In the genomic region with DNA sequence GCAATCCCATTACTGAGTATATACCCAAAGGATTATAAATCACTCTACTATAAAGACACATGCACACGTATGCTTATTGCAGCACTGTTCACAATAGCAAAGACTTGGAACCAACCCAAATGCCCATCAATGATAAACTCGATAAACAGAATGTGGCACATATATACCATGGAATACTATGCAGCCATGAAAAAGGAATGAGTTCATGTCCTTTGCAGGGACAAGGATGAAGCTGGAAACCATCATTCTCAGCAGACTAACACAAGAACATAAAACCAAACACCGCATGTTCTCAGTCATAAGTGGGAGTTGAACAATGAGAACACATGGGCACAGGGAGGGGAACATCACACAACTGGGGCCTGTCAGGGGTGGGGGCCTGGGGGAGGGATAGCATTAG, we compare ENCODE assay signal across 3 cellular contexts.
DNase-seq lines count a peak whose midpoint lies in the region; ATAC-seq, FAIRE-seq and TF ChIP-seq lines count a peak whose summit lies in the region.
"Not testable (repeated sequence)": the region's sequence is repeated elsewhere in the genome, so short reads cannot be mapped to it uniquely, and the experiment has no call there.

No MANE protein-coding gene starts in this region.

- CTCF ChIA-PET in HEK293 (lab: Yijun Ruan, JAX); K562 (lab: Yijun Ruan, JAX; ENCODE audit: low intra/inter-chr PET ratio): not testable (repeated sequence)

- not testable (repeated sequence) for ATAC-seq in K562

- H3K4me2 ChIP-seq in K562 (ENCODE audit: insufficient read depth, low read length), result not testable (repeated sequence)

- not testable (repeated sequence) for DNase-seq in K562 (ENCODE audit: extremely low read depth in 1 of 4, low spot score in 3 of 4)
- peak; percentile 47 for DNase-seq in posterior vena cava (ENCODE audit: low spot score)

- not testable (repeated sequence) for H3K36me3 ChIP-seq in HEK293 (ENCODE audit: control insufficient read depth in 2 of 2, insufficient read depth in 1 of 2, low read length in 2 of 2); K562 (ENCODE audit: control insufficient read depth, insufficient read depth, low read length)

- H2AFZ ChIP-seq in K562 (ENCODE audit: low read depth, low read length), result not testable (repeated sequence)

- in situ Hi-C loops in K562 (cut with MboI), result not testable (repeated sequence)

- not testable (repeated sequence) for TF ChIP-seq EP300 in K562 (IDR thresholded peaks at IDR 0.05; ENCODE audit: low read length)

- TF ChIP-seq RAD21 in K562 (CRISPR knock-in tag; conservative IDR thresholded peaks at IDR 0.05 in 1 of 2, IDR thresholded peaks at IDR 0.05 in 1 of 2), result not testable (repeated sequence)

- 17% methylated on average over 1 of the region's 3 CpGs for WGBS in K562 (ENCODE audit: insufficient coverage, low coverage, missing lambda C conversion rate)

- not testable (repeated sequence) for H3K79me2 ChIP-seq in K562 (ENCODE audit: control insufficient read depth, insufficient read depth, low read length)

- H3K9ac ChIP-seq in K562 (ENCODE audit: insufficient read depth in 1 of 2, low read depth in 2 of 2, low read length in 2 of 2), result not testable (repeated sequence)

- not testable (repeated sequence) for TF ChIP-seq CTCF in HEK293 (tag by site-specific recombination; IDR thresholded peaks at IDR 0.05); K562 (IDR thresholded peaks at IDR 0.05 in 2 of 3, conservative IDR thresholded peaks at IDR 0.05 in 1 of 3; ENCODE audit: insufficient read depth in 2 of 3, low read depth in 1 of 3, low read length in 3 of 3)

- H3K27me3 ChIP-seq in K562 (ENCODE audit: control insufficient read depth in 2 of 2, insufficient read depth in 2 of 2, low read length in 2 of 2), result not testable (repeated sequence)

- H3K9me1 ChIP-seq in K562 (ENCODE audit: control insufficient read depth, insufficient read depth, low read length), result not testable (repeated sequence)

- H4K20me1 ChIP-seq in K562 (replicated peaks; ENCODE audit: control insufficient read depth, insufficient read depth, low read length), result not testable (repeated sequence)

- not testable (repeated sequence) for BruUV-seq in K562 (replicated peaks; lab: Mats Ljungman, UMichigan)

- intact Hi-C loops in K562 (cut with micrococcal nuclease); posterior vena cava (cut with DNase I): not testable (repeated sequence)

- not testable (repeated sequence) for H3K27ac ChIP-seq in HEK293 (ENCODE audit: extremely low read depth, low read depth, low read length); K562 (ENCODE audit: extremely low read depth, low read depth, low read length)

- H3K4me1 ChIP-seq in HEK293 (ENCODE audit: control insufficient read depth, insufficient read depth, low read length); K562 (replicated peaks in 1 of 2; ENCODE audit: control insufficient read depth in 2 of 2, insufficient read depth in 2 of 2, low read length in 2 of 2): not testable (repeated sequence)

- not testable (repeated sequence) for H3K9me3 ChIP-seq in HEK293 (ENCODE audit: control insufficient read depth, insufficient read depth, low read depth, low read length); K562 (replicated peaks; ENCODE audit: control insufficient read depth, insufficient read depth, low read depth, low read length)

- H3K4me3 ChIP-seq in HEK293 (ENCODE audit: low read depth, low read length); K562: not testable (repeated sequence)

- POLR2A ChIA-PET in HEK293 (lab: Yijun Ruan, JAX); K562 (lab: Yijun Ruan, JAX): not testable (repeated sequence)

- not testable (repeated sequence) for FAIRE-seq in K562 (lab: Jason Lieb, UNC)

- not testable (repeated sequence) for TF ChIP-seq POLR2A in K562 (conservative IDR thresholded peaks at IDR 0.05)

TF ChIP-seq in HEK293, 187 proteins besides CTCF, POLR2A, EP300 and RAD21:
- TF ChIP-seq ZNF146 (tag by site-specific recombination; IDR thresholded peaks at IDR 0.05), result peak; percentile 93
- TF ChIP-seq, protein P1, sequence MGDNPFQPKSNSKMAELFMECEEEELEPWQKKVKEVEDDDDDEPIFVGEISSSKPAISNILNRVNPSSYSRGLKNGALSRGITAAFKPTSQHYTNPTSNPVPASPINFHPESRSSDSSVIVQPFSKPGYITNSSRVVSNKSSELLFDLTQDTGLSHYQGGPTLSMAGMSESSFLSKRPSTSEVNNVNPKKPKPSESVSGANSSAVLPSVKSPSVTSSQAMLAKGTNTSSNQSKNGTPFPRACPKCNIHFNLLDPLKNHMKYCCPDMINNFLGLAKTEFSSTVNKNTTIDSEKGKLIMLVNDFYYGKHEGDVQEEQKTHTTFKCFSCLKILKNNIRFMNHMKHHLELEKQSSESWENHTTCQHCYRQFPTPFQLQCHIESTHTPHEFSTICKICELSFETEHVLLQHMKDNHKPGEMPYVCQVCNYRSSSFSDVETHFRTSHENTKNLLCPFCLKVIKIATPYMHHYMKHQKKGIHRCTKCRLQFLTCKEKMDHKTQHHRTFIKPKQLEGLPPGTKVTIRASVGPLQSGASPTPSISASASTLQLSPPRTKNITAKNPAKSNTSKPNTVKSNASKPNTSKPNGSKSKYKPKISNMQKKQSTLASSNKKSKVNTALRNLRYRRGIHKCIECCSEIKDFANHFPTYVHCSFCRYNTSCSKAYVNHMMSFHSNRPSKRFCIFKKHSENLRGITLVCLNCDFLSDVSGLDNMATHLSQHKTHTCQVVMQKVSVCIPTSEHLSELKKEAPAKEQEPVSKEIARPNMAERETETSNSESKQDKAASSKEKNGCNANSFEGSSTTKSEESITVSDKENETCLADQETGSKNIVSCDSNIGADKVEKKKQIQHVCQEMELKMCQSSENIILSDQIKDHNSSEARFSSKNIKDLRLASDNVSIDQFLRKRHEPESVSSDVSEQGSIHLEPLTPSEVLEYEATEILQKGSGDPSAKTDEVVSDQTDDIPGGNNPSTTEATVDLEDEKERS (tag by site-specific recombination; IDR thresholded peaks at IDR 0.05), result 0 out of 2 replicates have a peak, but pooled peaks have one; percentile 50

TF ChIP-seq in K562, 482 proteins besides CTCF, POLR2A, EP300 and RAD21:
- TF ChIP-seq ZNF146 (CRISPR knock-in tag; IDR thresholded peaks at IDR 0.05; ENCODE audit: unreplicated experiment), result peak; percentile 85
